ENCODE assay signal across 10 cellular contexts in genomic region chr20:36835025-36835424, GRCh38. TPM values are rescaled to one million over a fixed set of nuclear protein-coding genes. Genes with fewer than 3 reads are reported as not detected.
DNase-seq lines count a peak whose midpoint lies in the region; ATAC-seq and TF ChIP-seq lines count a peak whose summit lies in the region.
"Had no signal": no experiment of that assay in that cellular context is flagged by ENCODE, and none has a peak within 500 bp of the region (broad histone marks: within the 10 kb centered on the region; RNA-seq: fewer than 3 reads in every experiment).

No MANE protein-coding gene starts in this region.

- H3K36me3 ChIP-seq in SK-N-SH (replicated peaks in 1 of 2; ENCODE audit: control insufficient read depth in 1 of 2, insufficient read depth in 2 of 2, low read length in 1 of 2) (peaks cover 0 to 14% of the 10 kb centered on the region in 2 experiments), iPS-18a (ENCODE audit: control insufficient read depth, low read depth, low read length) (peaks cover 3% of the 10 kb centered on the region), stomach (peaks cover 0 to 22% (median 17%) of the 10 kb centered on the region in 4 donors)

- CTCF ChIA-PET in SK-N-SH (lab: Yijun Ruan, JAX): interaction anchor here (1.1 to 5.0 kb wide), 5 partner anchors 15 to 61 kb away, joined by 4 to 28 read pairs (median 7); partner anchors contain the start of gene DSN1
- CTCF ChIA-PET in activated CD4-positive, alpha-beta memory T cell treated with anti-CD3 and anti-CD28 coated beads, Interleukin-2, amount 10 ng/mL, durations not matched to agents 7 days and 5 days (lab: Charles Lee): interaction anchor here (0.6 to 3.2 kb wide), 13 partner anchors 8 to 1169 kb away, joined by 3 to 33 read pairs (median 3); partner anchors contain the start of genes DSN1 and TGIF2

- no peak for ATAC-seq in SK-N-SH treated with all-trans-retinoic acid at 6 μM for 48 hours
- no peak for ATAC-seq in HG02571 (IDR thresholded peaks at IDR 0.05; ENCODE audit: unreplicated experiment)

- H3K9me3 ChIP-seq in SK-N-SH: no peaks in the 10 kb centered on the region
- no peaks in the 10 kb centered on the region for H3K9me3 ChIP-seq in iPS-18a (ENCODE audit: control insufficient read depth, low read depth, low read length)
- no peaks in the 10 kb centered on the region for H3K9me3 ChIP-seq in stomach

- H3K36me3 Mint-ChIP-seq in activated CD4-positive, alpha-beta memory T cell treated with anti-CD3 and anti-CD28 coated beads, Interleukin-2, amount 10 ng/mL, durations not matched to agents 7 days and 5 days (ENCODE audit: low read depth): no peaks in the 10 kb centered on the region

- H3K27me3 ChIP-seq in SK-N-SH (ENCODE audit: insufficient read depth) (no peaks in the 10 kb centered on the region), iPS-18a (ENCODE audit: control insufficient read depth, insufficient read depth, low read length) (no peaks in the 10 kb centered on the region), stomach (no peaks in the 10 kb centered on the region)

- no peak overlapping the region; the same call in 1 of the 2 replicates for H2AFZ ChIP-seq in SK-N-SH (ENCODE audit: low read depth)

- H3K4me3 ChIP-seq in SK-N-SH (ENCODE audit: low read depth in 2 of 2, low read length in 1 of 2) (no peak overlapping the region), iPS-18a (ENCODE audit: low read length) (peak overlapping the region; percentile 14), stomach (peak overlapping the region in 3 of 4 donors; percentile 24 to 35 (median 29))

- peak overlapping the region; percentile 82 for H3K4me2 ChIP-seq in SK-N-SH

- TF ChIP-seq RAD21 in SK-N-SH (IDR thresholded peaks at IDR 0.05; ENCODE audit: low read length): no peak

- no peaks in the 10 kb centered on the region for H3K9me3 Mint-ChIP-seq in activated CD4-positive, alpha-beta memory T cell treated with anti-CD3 and anti-CD28 coated beads, Interleukin-2, amount 10 ng/mL, durations not matched to agents 7 days and 5 days
- H3K9me3 Mint-ChIP-seq: nephron had no signal

- TF ChIP-seq EP300 in SK-N-SH (IDR thresholded peaks at IDR 0.05; ENCODE audit: borderline replicate concordance in 1 of 2, low read depth in 1 of 2, low read length in 1 of 2): no peak
- no peak for TF ChIP-seq EP300 in stomach (IDR thresholded peaks at IDR 0.05)

- H3K4me1 Mint-ChIP-seq in activated CD4-positive, alpha-beta memory T cell treated with anti-CD3 and anti-CD28 coated beads, Interleukin-2, amount 10 ng/mL, durations not matched to agents 7 days and 5 days: peaks cover 27% of the 10 kb centered on the region

- H3K27ac ChIP-seq in SK-N-SH (ENCODE audit: low read depth in 2 of 2, low read length in 1 of 2) (peak overlapping the region; percentile 66 to 81), iPS-18a (ENCODE audit: low read length) (peak overlapping the region; percentile 67), stomach (peak overlapping the region; percentile 74 to 93 (median 82))

- H3K79me2 ChIP-seq in SK-N-SH (ENCODE audit: insufficient read depth): peaks cover 83% of the 10 kb centered on the region

- H3K4me3 Mint-ChIP-seq in activated CD4-positive, alpha-beta memory T cell treated with anti-CD3 and anti-CD28 coated beads, Interleukin-2, amount 10 ng/mL, durations not matched to agents 7 days and 5 days: peak overlapping the region; percentile 82

- H4K20me1 ChIP-seq in SK-N-SH (ENCODE audit: insufficient read depth): no peaks in the 10 kb centered on the region

- no peak for TF ChIP-seq POLR2A in stomach (IDR thresholded peaks at IDR 0.05)

- no peak for DNase-seq in SK-N-SH
- no peak for DNase-seq in activated CD4-positive, alpha-beta memory T cell treated with anti-CD3 and anti-CD28 coated beads, Interleukin-2, amount 10 ng/mL, durations not matched to agents 7 days and 5 days
- no peak for DNase-seq in stomach
- no peak for DNase-seq in cerebellar nuclear complex (lab: John Stamatoyannopoulos, UW)
- DNase-seq in OCI-M2 (lab: John Stamatoyannopoulos, UW; ENCODE audit: unreplicated experiment): no peak

- peak overlapping the region; percentile 64; the same call in 1 of the 2 replicates for H3K9ac ChIP-seq in SK-N-SH
- H3K9ac ChIP-seq in iPS-18a (ENCODE audit: low read length): no peak overlapping the region

- H3F3A ChIP-seq in SK-N-SH (replicated peaks; ENCODE audit: insufficient read depth): peaks cover 11% of the 10 kb centered on the region

- WGBS in SK-N-SH (ENCODE audit: low lambda C conversion rate): 79% methylated on average over 5 of the region's 5 CpGs
- WGBS in stomach, 5 donors: 50 to 72% (median 62%) methylated on average over 5 of the region's 5 CpGs

- H3K4me1 ChIP-seq in SK-N-SH (ENCODE audit: control insufficient read depth in 1 of 2, insufficient read depth in 2 of 2, low read depth in 1 of 2, low read length in 1 of 2): peaks cover 7 to 23% of the 10 kb centered on the region in 2 experiments; a peak in 3 of 4 replicates
- H3K4me1 ChIP-seq in iPS-18a (ENCODE audit: control insufficient read depth, low read depth, low read length): peaks cover 5% of the 10 kb centered on the region
- peaks cover 35 to 69% (median 59%) of the 10 kb centered on the region in 4 donors for H3K4me1 ChIP-seq in stomach

- no peaks in the 10 kb centered on the region for H3K9me2 ChIP-seq in SK-N-SH

- POLR2A ChIA-PET in SK-N-SH (lab: Yijun Ruan, JAX): interaction anchor here (0.9 to 2.2 kb wide), 3 partner anchors 9 to 27 kb away, joined by 4 to 7 read pairs (median 5); no protein-coding TSS in a partner anchor
- POLR2A ChIA-PET in activated CD4-positive, alpha-beta memory T cell treated with anti-CD3 and anti-CD28 coated beads, Interleukin-2, amount 10 ng/mL, durations not matched to agents 7 days and 5 days (lab: Charles Lee): interaction anchor here (0.9 to 2.6 kb wide), 13 partner anchors 10 to 369 kb away, joined by 3 to 20 read pairs (median 4); partner anchors contain the start of genes DSN1, MROH8, RBL1 and RPN2

- TF ChIP-seq CTCF in SK-N-SH (IDR thresholded peaks at IDR 0.05) (no peak), stomach (IDR thresholded peaks at IDR 0.05) (no peak)

- intact Hi-C loops in stomach (cut with DNase I; ENCODE audit: low total_unique reads): no loop called here

- H3K27ac Mint-ChIP-seq in activated CD4-positive, alpha-beta memory T cell treated with anti-CD3 and anti-CD28 coated beads, Interleukin-2, amount 10 ng/mL, durations not matched to agents 7 days and 5 days: peak overlapping the region; percentile 21

- H3K27me3 Mint-ChIP-seq in activated CD4-positive, alpha-beta memory T cell treated with anti-CD3 and anti-CD28 coated beads, Interleukin-2, amount 10 ng/mL, durations not matched to agents 7 days and 5 days: no peaks in the 10 kb centered on the region

TF ChIP-seq in SK-N-SH, 30 proteins besides CTCF, POLR2A, EP300 and RAD21 (continues in another document):
- TF ChIP-seq PBX3 (IDR thresholded peaks at IDR 0.05) (no peak), GABPA (IDR thresholded peaks at IDR 0.05; ENCODE audit: low read depth) (no peak), JUND (IDR thresholded peaks at IDR 0.05) (no peak), FOSL2 (IDR thresholded peaks at IDR 0.05; ENCODE audit: borderline replicate concordance, low read depth) (no peak), FOXJ3 (CRISPR knock-in tag; IDR thresholded peaks at IDR 0.05) (no peak)

TF ChIP-seq in SK-N-SH treated with all-trans-retinoic acid at 6 μM for 48 hours, 23 proteins besides CTCF, POLR2A, EP300 and RAD21 (continues in another document):
- TF ChIP-seq OSR1 (CRISPR knock-in tag; IDR thresholded peaks at IDR 0.05) (no peak), PPARA (CRISPR knock-in tag; IDR thresholded peaks at IDR 0.05; ENCODE audit: borderline replicate concordance) (no peak), ZFP30 (CRISPR knock-in tag; IDR thresholded peaks at IDR 0.05) (no peak), ISL1 (CRISPR knock-in tag; IDR thresholded peaks at IDR 0.05) (no peak), SNAI2 (CRISPR knock-in tag; IDR thresholded peaks at IDR 0.05) (no peak), ARNTL (CRISPR knock-in tag; IDR thresholded peaks at IDR 0.05; ENCODE audit: borderline replicate concordance, low read depth) (no peak), ZC3H10 (CRISPR knock-in tag; IDR thresholded peaks at IDR 0.05) (no peak), CSDC2 (CRISPR knock-in tag; IDR thresholded peaks at IDR 0.05) (no peak), TOX (CRISPR knock-in tag; IDR thresholded peaks at IDR 0.05; ENCODE audit: borderline replicate concordance) (no peak)
- TF ChIP-seq, protein P1, sequence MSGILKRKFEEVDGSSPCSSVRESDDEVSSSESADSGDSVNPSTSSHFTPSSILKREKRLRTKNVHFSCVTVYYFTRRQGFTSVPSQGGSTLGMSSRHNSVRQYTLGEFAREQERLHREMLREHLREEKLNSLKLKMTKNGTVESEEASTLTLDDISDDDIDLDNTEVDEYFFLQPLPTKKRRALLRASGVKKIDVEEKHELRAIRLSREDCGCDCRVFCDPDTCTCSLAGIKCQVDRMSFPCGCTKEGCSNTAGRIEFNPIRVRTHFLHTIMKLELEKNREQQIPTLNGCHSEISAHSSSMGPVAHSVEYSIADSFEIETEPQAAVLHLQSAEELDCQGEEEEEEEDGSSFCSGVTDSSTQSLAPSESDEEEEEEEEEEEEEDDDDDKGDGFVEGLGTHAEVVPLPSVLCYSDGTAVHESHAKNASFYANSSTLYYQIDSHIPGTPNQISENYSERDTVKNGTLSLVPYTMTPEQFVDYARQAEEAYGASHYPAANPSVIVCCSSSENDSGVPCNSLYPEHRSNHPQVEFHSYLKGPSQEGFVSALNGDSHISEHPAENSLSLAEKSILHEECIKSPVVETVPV (CRISPR knock-in tag; IDR thresholded peaks at IDR 0.05): no peak

RNA-seq across cellular contexts. Expression of gene TLDC2, which starts 40.9 kb away (rescaled TPM):
- polyA plus RNA-seq in SK-N-SH (2012; rRNA removed) (0.02 and 0.08 TPM in 2 replicates), stomach (under 1 TPM; 0.13 to 0.62 (median 0.46) TPM)
- 0.04 and 0.08 TPM in 2 replicates for polyA plus RNA-seq in SK-N-SH (2012; cell fraction: cytosol; rRNA removed)
- 0.02 and 0.07 TPM in 2 replicates for polyA plus RNA-seq in SK-N-SH (2012; cell fraction: nucleus; rRNA removed)
- not detected for total RNA-seq in activated CD4-positive, alpha-beta memory T cell treated with anti-CD3 and anti-CD28 coated beads, Interleukin-2, amount 10 ng/mL, durations not matched to agents 7 days and 5 days
- total RNA-seq in stomach: 10 to 100 TPM in 1 of 5 donors, 1 to 10 TPM in 2, not detected in 2; 1.5 to 15.1 (median 4.8) TPM
- total RNA-seq: chondrocyte had no signal

Comparison
In these comparisons a context has a peak if more than half of its experiments do, and no peak if none do; other contexts are left out.
1. H3K4me3 ChIP-seq: peak in iPS-18a (single experiment) and stomach (3 of 4); none in SK-N-SH (0 of 2).
2. Peak in every context shown above with its lines, with median percentiles within 50 percentile points of each other: H3K27ac ChIP-seq.